1 cellular context compared by ENCODE assay signal in genomic region chr14:52729925-52730707, GRCh38.
TF ChIP-seq lines count a peak whose summit lies in the region.

Gene STYX (plus strand): TSS chr14:52730166. CDS start chr14:52730475, 309 bp downstream.

TF ChIP-seq in HepG2, 621 proteins besides CTCF, POLR2A, EP300 and RAD21 (continued from another document and continues in another):
- peak; percentile 54; the same call in 1 of the 2 replicates for TF ChIP-seq BCL3 (CRISPR knock-in tag; IDR thresholded peaks at IDR 0.05)
- TF ChIP-seq E2F5 (CRISPR knock-in tag; conservative IDR thresholded peaks at IDR 0.05), result peak; percentile 70; the same call in 1 of the 2 replicates
- TF ChIP-seq SKI (IDR thresholded peaks at IDR 0.05; ENCODE audit: partially characterized antibody), result peak; percentile 32
- TF ChIP-seq ZNF407 (CRISPR knock-in tag; IDR thresholded peaks at IDR 0.05; ENCODE audit: not compliant biosample characterization), result peak; percentile 68
- TF ChIP-seq CBFB (CRISPR knock-in tag; IDR thresholded peaks at IDR 0.05), result peak; percentile 24; the same call in 1 of the 2 replicates
- TF ChIP-seq, protein P1, sequence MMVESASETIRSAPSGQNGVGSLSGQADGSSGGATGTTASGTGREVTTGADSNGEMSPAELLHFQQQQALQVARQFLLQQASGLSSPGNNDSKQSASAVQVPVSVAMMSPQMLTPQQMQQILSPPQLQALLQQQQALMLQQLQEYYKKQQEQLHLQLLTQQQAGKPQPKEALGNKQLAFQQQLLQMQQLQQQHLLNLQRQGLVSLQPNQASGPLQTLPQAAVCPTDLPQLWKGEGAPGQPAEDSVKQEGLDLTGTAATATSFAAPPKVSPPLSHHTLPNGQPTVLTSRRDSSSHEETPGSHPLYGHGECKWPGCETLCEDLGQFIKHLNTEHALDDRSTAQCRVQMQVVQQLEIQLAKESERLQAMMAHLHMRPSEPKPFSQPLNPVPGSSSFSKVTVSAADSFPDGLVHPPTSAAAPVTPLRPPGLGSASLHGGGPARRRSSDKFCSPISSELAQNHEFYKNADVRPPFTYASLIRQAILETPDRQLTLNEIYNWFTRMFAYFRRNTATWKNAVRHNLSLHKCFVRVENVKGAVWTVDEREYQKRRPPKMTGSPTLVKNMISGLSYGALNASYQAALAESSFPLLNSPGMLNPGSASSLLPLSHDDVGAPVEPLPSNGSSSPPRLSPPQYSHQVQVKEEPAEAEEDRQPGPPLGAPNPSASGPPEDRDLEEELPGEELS (CRISPR knock-in tag; IDR thresholded peaks at IDR 0.05), result peak; percentile 46; the same call in 1 of the 2 replicates
- TF ChIP-seq TGIF2 (CRISPR knock-in tag; IDR thresholded peaks at IDR 0.05), result no peak
- peak; percentile 32; the same call in 1 of the 2 replicates for TF ChIP-seq GABPA (IDR thresholded peaks at IDR 0.05; ENCODE audit: low read depth, low read length)
- TF ChIP-seq GABPA (CRISPR knock-in tag; IDR thresholded peaks at IDR 0.05; ENCODE audit: low read depth), result no peak; the same call in 1 of the 2 replicates
- TF ChIP-seq ZNF777 (CRISPR knock-in tag; IDR thresholded peaks at IDR 0.05), result peak; percentile 47; the same call in 1 of the 2 replicates
- TF ChIP-seq SMAD9 (CRISPR knock-in tag; IDR thresholded peaks at IDR 0.05), result no peak; the same call in 1 of the 2 replicates
- TF ChIP-seq ZNF143 (CRISPR knock-in tag; IDR thresholded peaks at IDR 0.05), result no peak
- TF ChIP-seq ATF3 (CRISPR knock-in tag; IDR thresholded peaks at IDR 0.05), result peak; percentile 20; the same call in 1 of the 2 replicates
- TF ChIP-seq RFX1 (IDR thresholded peaks at IDR 0.05), result no peak
- TF ChIP-seq, protein P2, sequence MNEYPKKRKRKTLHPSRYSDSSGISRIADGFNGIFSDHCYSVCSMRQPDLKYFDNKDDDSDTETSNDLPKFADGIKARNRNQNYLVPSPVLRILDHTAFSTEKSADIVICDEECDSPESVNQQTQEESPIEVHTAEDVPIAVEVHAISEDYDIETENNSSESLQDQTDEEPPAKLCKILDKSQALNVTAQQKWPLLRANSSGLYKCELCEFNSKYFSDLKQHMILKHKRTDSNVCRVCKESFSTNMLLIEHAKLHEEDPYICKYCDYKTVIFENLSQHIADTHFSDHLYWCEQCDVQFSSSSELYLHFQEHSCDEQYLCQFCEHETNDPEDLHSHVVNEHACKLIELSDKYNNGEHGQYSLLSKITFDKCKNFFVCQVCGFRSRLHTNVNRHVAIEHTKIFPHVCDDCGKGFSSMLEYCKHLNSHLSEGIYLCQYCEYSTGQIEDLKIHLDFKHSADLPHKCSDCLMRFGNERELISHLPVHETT (CRISPR knock-in tag; conservative IDR thresholded peaks at IDR 0.05), result peak; percentile 74; the same call in 1 of the 2 replicates
- 0 out of 2 replicates have a peak, but pooled peaks have one; percentile 49 for TF ChIP-seq ZNF510 (CRISPR knock-in tag; IDR thresholded peaks at IDR 0.05; ENCODE audit: low read depth)
- TF ChIP-seq HOXA7 (CRISPR knock-in tag; IDR thresholded peaks at IDR 0.05), result no peak
- TF ChIP-seq REL (CRISPR knock-in tag; conservative IDR thresholded peaks at IDR 0.05), result 0 out of 2 replicates have a peak, but pooled peaks have one; percentile 51
- no peak for TF ChIP-seq HNF1A (IDR thresholded peaks at IDR 0.05; ENCODE audit: low read depth)
- peak; percentile 59; the same call in 1 of the 2 replicates for TF ChIP-seq HNF1A (CRISPR knock-in tag; IDR thresholded peaks at IDR 0.05; ENCODE audit: borderline replicate concordance)
- TF ChIP-seq NONO (IDR thresholded peaks at IDR 0.05), result no peak
- peak; percentile 66; the same call in 1 of the 2 replicates for TF ChIP-seq NONO (CRISPR knock-in tag; conservative IDR thresholded peaks at IDR 0.05)
- peak; percentile 77 for TF ChIP-seq TFDP2 (CRISPR knock-in tag; IDR thresholded peaks at IDR 0.05)
- no peak for TF ChIP-seq ZNF234 (CRISPR knock-in tag; conservative IDR thresholded peaks at IDR 0.05)
- no peak for TF ChIP-seq HIVEP1 (CRISPR knock-in tag; IDR thresholded peaks at IDR 0.05)
- TF ChIP-seq YEATS4 (CRISPR knock-in tag; IDR thresholded peaks at IDR 0.05; ENCODE audit: borderline replicate concordance), result peak; percentile 68; the same call in 1 of the 2 replicates
- no peak for TF ChIP-seq CSRNP2 (CRISPR knock-in tag; conservative IDR thresholded peaks at IDR 0.05; ENCODE audit: low read depth)
- TF ChIP-seq ZNF564 (CRISPR knock-in tag; IDR thresholded peaks at IDR 0.05), result no peak
- peak; percentile 84 for TF ChIP-seq GMEB2 (CRISPR knock-in tag; IDR thresholded peaks at IDR 0.05; ENCODE audit: low read depth)
- no peak for TF ChIP-seq FOXO1 (CRISPR knock-in tag; IDR thresholded peaks at IDR 0.05)
- TF ChIP-seq NPAS2 (CRISPR knock-in tag; IDR thresholded peaks at IDR 0.05; ENCODE audit: borderline replicate concordance), result peak; percentile 61; the same call in 1 of the 2 replicates
- no peak for TF ChIP-seq MBNL3 (CRISPR knock-in tag; conservative IDR thresholded peaks at IDR 0.05)
- TF ChIP-seq ZNF749 (CRISPR knock-in tag; IDR thresholded peaks at IDR 0.05; ENCODE audit: borderline replicate concordance), result peak; percentile 68; the same call in 1 of the 2 replicates
